Comparison of ENCODE assay signal across 8 cellular contexts in genomic region chr21:33490991-33491372, GRCh38. TPM values are rescaled to one million over a fixed set of nuclear protein-coding genes. Genes with fewer than 3 reads are reported as not detected.
DNase-seq lines count a peak whose midpoint lies in the region; FAIRE-seq and TF ChIP-seq lines count a peak whose summit lies in the region.

No MANE protein-coding gene starts in this region.

- no peaks in the 10 kb centered on the region for H3K79me2 ChIP-seq in keratinocyte (ENCODE audit: control insufficient read depth, insufficient read depth, low read length)

- H4K20me1 ChIP-seq in keratinocyte (ENCODE audit: control insufficient read depth, extremely low read depth, insufficient read depth, low read length), result no peaks in the 10 kb centered on the region

- no peak for TF ChIP-seq CTCF in AG09309 (IDR thresholded peaks at IDR 0.05; ENCODE audit: control insufficient read depth, insufficient read depth, low read depth, low read length, missing control alignments)
- TF ChIP-seq CTCF in keratinocyte (optimal IDR thresholded peaks at IDR 0.05 in 1 of 3, IDR thresholded peaks at IDR 0.05 in 1 of 3, conservative IDR thresholded peaks at IDR 0.05 in 1 of 3; ENCODE audit: extremely low read depth in 1 of 3, insufficient read depth in 2 of 3, low read length in 3 of 3), result no peak

- no peak for FAIRE-seq in HTR-8/SVneo (lab: Jason Lieb, UNC)
- peak; percentile 5 for FAIRE-seq in keratinocyte (lab: Jason Lieb, UNC)

- H3K9me3 ChIP-seq in keratinocyte (ENCODE audit: control insufficient read depth, low read depth, low read length), result no peaks in the 10 kb centered on the region

- peak overlapping the region; percentile 67 for H3K4me3 ChIP-seq in AG09309 (ENCODE audit: control insufficient read depth, low read depth, low read length)
- H3K4me3 ChIP-seq in keratinocyte (ENCODE audit: control insufficient read depth in 2 of 3, extremely low read depth in 1 of 3, insufficient read depth in 2 of 3, low read depth in 1 of 3, low read length in 3 of 3), result peak overlapping the region; percentile 76 to 91 (median 88)

- no peaks in the 10 kb centered on the region for H3K9me1 ChIP-seq in keratinocyte (ENCODE audit: control insufficient read depth, extremely low read depth, insufficient read depth, low read length)

- dilution Hi-C loops in keratinocyte (cut with MboI; ENCODE audit: extremely low pct_ligation_motif_present, low sequenced_read_pairs), result no loop called here

- H3K4me1 ChIP-seq in keratinocyte (ENCODE audit: control insufficient read depth, extremely low read depth, insufficient read depth, low read length), result peaks cover 4% of the 10 kb centered on the region

- peak overlapping the region; percentile 76 for H3K27ac ChIP-seq in keratinocyte (ENCODE audit: control insufficient read depth, insufficient read depth, low read length)
- peak overlapping the region; percentile 94 for H3K27ac ChIP-seq in substantia nigra (ENCODE audit: low read depth, low read length, poor library complexity, severe bottlenecking)

- peak overlapping the region; percentile 88 for H3K9ac ChIP-seq in keratinocyte (ENCODE audit: control insufficient read depth, extremely low read depth, insufficient read depth, low read length)

- peak overlapping the region; percentile 99 for H2AFZ ChIP-seq in keratinocyte (ENCODE audit: control insufficient read depth, low read length)

- H3K27me3 ChIP-seq in keratinocyte (ENCODE audit: control insufficient read depth, extremely low read depth, insufficient read depth, low read length), result peaks cover 1% of the 10 kb centered on the region

- peak overlapping the region; percentile 92 for H3K4me2 ChIP-seq in keratinocyte (ENCODE audit: control insufficient read depth, extremely low read depth, insufficient read depth, low read depth, low read length)

- no peaks in the 10 kb centered on the region for H3K36me3 ChIP-seq in keratinocyte (ENCODE audit: control insufficient read depth in 2 of 2, extremely low read depth in 1 of 2, insufficient read depth in 2 of 2, low read length in 2 of 2)

- no peak for DNase-seq in AG09309 (ENCODE audit: low read depth)
- peak; percentile 13 for DNase-seq in HTR-8/SVneo (ENCODE audit: insufficient read length, low spot score)
- peak; percentile 9 for DNase-seq in amniotic epithelial cell (ENCODE audit: low read depth)
- no peak for DNase-seq in keratinocyte (ENCODE audit: low read depth, low spot score)
- peak in 1 of 49 donors; percentile 25 for DNase-seq in substantia nigra (lab: John Stamatoyannopoulos, UW)
- DNase-seq in COLO668 (lab: John Stamatoyannopoulos, UW; ENCODE audit: unreplicated experiment), result no peak
- DNase-seq in SIG-M5 treated with dmso at 0.1 percent for 504 hours (lab: John Stamatoyannopoulos, UW; ENCODE audit: unreplicated experiment), result no peak
- no peak for DNase-seq in Kasumi-1 (lab: John Stamatoyannopoulos, UW)

RNA-seq across cellular contexts. Expression of gene DNAJC28, which starts 0.5 kb away (rescaled TPM):
- polyA plus RNA-seq in keratinocyte, result 0.91 to 1.4 TPM (median 1.1 TPM) in 3 replicates
- polyA plus RNA-seq in keratinocyte (2011; ENCODE audit: low read depth), result 2.2 TPM
- polyA plus RNA-seq in keratinocyte (2011; cell fraction: cytosol; rRNA removed), result 0.74 and 1.2 TPM in 2 replicates
- polyA plus RNA-seq in keratinocyte (2011; cell fraction: nucleus; rRNA removed), result 1.1 and 1.7 TPM in 2 replicates
- 0.63 and 0.79 TPM in 2 replicates for polyA plus RNA-seq in keratinocyte (2012; ENCODE audit: low replicate concordance)
- polyA minus RNA-seq in keratinocyte, result 0.30 to 1.1 TPM in 2 of 3 replicates, not detected in the other
- 0.77 TPM for polyA minus RNA-seq in keratinocyte (2011; cell fraction: cytosol; rRNA and poly(A)+ RNA removed)
- polyA minus RNA-seq in keratinocyte (2011; cell fraction: nucleus; rRNA and poly(A)+ RNA removed), result not detected in 2 replicates

RNA-seq across cellular contexts. Expression of gene TMEM50B, which starts 11.2 kb away (rescaled TPM):
- 20.9 to 39.7 TPM (median 25.5 TPM) in 3 replicates for polyA plus RNA-seq in keratinocyte
- polyA plus RNA-seq in keratinocyte (2011; ENCODE audit: low read depth), result 20.3 TPM
- 15.0 and 27.7 TPM in 2 replicates for polyA plus RNA-seq in keratinocyte (2011; cell fraction: cytosol; rRNA removed)
- polyA plus RNA-seq in keratinocyte (2011; cell fraction: nucleus; rRNA removed), result 49.7 and 57.1 TPM in 2 replicates
- polyA plus RNA-seq in keratinocyte (2012; ENCODE audit: low replicate concordance), result 17.9 and 25.1 TPM in 2 replicates
- 6.0 to 16.8 TPM (median 8.0 TPM) in 3 replicates for polyA minus RNA-seq in keratinocyte
- 13.2 TPM for polyA minus RNA-seq in keratinocyte (2011; cell fraction: cytosol; rRNA and poly(A)+ RNA removed)
- polyA minus RNA-seq in keratinocyte (2011; cell fraction: nucleus; rRNA and poly(A)+ RNA removed), result 9.3 and 20.2 TPM in 2 replicates

RNA-seq across cellular contexts. Expression of gene GART, which starts 50.9 kb away (rescaled TPM):
- polyA plus RNA-seq in keratinocyte, result 26.8 to 50.3 TPM (median 31.1 TPM) in 3 replicates
- 52.1 TPM for polyA plus RNA-seq in keratinocyte (2011; ENCODE audit: low read depth)
- polyA plus RNA-seq in keratinocyte (2011; cell fraction: cytosol; rRNA removed), result 27.2 and 38.9 TPM in 2 replicates
- polyA plus RNA-seq in keratinocyte (2011; cell fraction: nucleus; rRNA removed), result 52.5 and 54.9 TPM in 2 replicates
- polyA plus RNA-seq in keratinocyte (2012; ENCODE audit: low replicate concordance), result 46.1 and 81.1 TPM in 2 replicates
- 18.9 to 50.7 TPM (median 31.3 TPM) in 3 replicates for polyA minus RNA-seq in keratinocyte
- polyA minus RNA-seq in keratinocyte (2011; cell fraction: cytosol; rRNA and poly(A)+ RNA removed), result 17.6 TPM
- 32.1 and 57.4 TPM in 2 replicates for polyA minus RNA-seq in keratinocyte (2011; cell fraction: nucleus; rRNA and poly(A)+ RNA removed)

RNA-seq across cellular contexts. Expression of gene SON, which starts 51.9 kb away (rescaled TPM):
- 67.9 to 104 TPM (median 96.0 TPM) in 3 replicates for polyA plus RNA-seq in keratinocyte
- polyA plus RNA-seq in keratinocyte (2011; ENCODE audit: low read depth), result 274 TPM
- 15.4 and 24.6 TPM in 2 replicates for polyA plus RNA-seq in keratinocyte (2011; cell fraction: cytosol; rRNA removed)
- 277 and 391 TPM in 2 replicates for polyA plus RNA-seq in keratinocyte (2011; cell fraction: nucleus; rRNA removed)
- polyA plus RNA-seq in keratinocyte (2012; ENCODE audit: low replicate concordance), result 149 and 192 TPM in 2 replicates
- 174 to 262 TPM (median 212 TPM) in 3 replicates for polyA minus RNA-seq in keratinocyte
- 32.8 TPM for polyA minus RNA-seq in keratinocyte (2011; cell fraction: cytosol; rRNA and poly(A)+ RNA removed)
- 292 and 449 TPM in 2 replicates for polyA minus RNA-seq in keratinocyte (2011; cell fraction: nucleus; rRNA and poly(A)+ RNA removed)

Comparison
In these comparisons a context has a peak if more than half of its experiments do, and no peak if none do; other contexts are left out.
1. DNase-seq: peak in HTR-8/SVneo (single experiment) and amniotic epithelial cell (single experiment); none in AG09309 (single experiment), keratinocyte (single experiment), COLO668 (single experiment), SIG-M5 treated with dmso at 0.1 percent for 504 hours (single experiment) and Kasumi-1 (0 of 2).